ENCODE assay signal across 8 cellular contexts in the genomic region with DNA sequence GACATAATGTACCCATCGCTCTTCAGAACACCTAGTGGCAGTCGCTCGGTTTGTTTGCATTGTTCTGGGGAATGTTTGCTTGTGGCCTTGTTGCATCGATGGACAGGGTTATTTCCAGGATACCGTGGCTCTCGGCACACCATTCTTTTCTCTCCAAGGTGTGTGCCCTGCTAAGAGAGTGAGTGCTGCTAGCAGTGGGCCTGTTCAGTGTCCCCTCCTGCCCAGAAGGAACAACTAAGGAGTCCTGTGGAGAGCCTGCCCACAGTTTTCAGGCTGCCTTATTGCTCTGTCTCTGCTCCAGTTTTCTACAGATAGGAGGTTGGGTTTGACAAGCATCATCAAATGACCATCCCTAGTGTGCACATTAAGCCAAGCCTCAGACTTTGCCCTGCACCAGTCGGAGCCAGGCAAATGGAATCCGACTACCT. TPM values are rescaled to one million over a fixed set of nuclear protein-coding genes. Genes with fewer than 3 reads are reported as not detected.
A peak's percentile ranks its signal among the peaks of the same experiment; 100 is the strongest.
DNase-seq lines count a peak whose midpoint lies in the region; ATAC-seq and TF ChIP-seq lines count a peak whose summit lies in the region.

No MANE protein-coding gene starts in this region.

- WGBS in mammary epithelial cell (ENCODE audit: low coverage, missing lambda C conversion rate), result 42% methylated on average over 8 of the region's 8 CpGs

- H3K4me2 ChIP-seq in mammary epithelial cell (ENCODE audit: insufficient read depth, low read depth, low read length), result peak overlapping the region; percentile 86

- intact Hi-C loops in mammary epithelial cell (cut with micrococcal nuclease), result loop anchor here (5.0 kb wide), 1 partner anchor 49 kb away; no protein-coding TSS in a partner anchor

- in situ Hi-C loops in mammary epithelial cell (cut with MboI; ENCODE audit: low sequenced_read_pairs in 2 of 2), result no loop called here

- H3K27ac ChIP-seq in 22Rv1, result peak overlapping the region; percentile 68
- H3K27ac ChIP-seq in mammary epithelial cell (ENCODE audit: insufficient read depth, low read depth, low read length), result peak overlapping the region; percentile 80
- H3K27ac ChIP-seq in muscle layer of colon (ENCODE audit: low read depth, low read length), result peak overlapping the region; percentile 93

- H4K20me1 ChIP-seq in mammary epithelial cell (ENCODE audit: insufficient read depth, low read length), result no peaks in the 10 kb centered on the region

- H3K9ac ChIP-seq in mammary epithelial cell (ENCODE audit: insufficient read depth, low read length), result peak overlapping the region; percentile 96
- H3K9ac ChIP-seq in muscle layer of colon (ENCODE audit: low read length), result peak overlapping the region; percentile 98

- H2AFZ ChIP-seq in mammary epithelial cell (ENCODE audit: low read depth, low read length), result no peak overlapping the region

- H3K27me3 ChIP-seq in mammary epithelial cell (ENCODE audit: insufficient read depth, low read length), result no peaks in the 10 kb centered on the region
- H3K27me3 ChIP-seq in muscle layer of colon (ENCODE audit: control insufficient read depth in 1 of 2, insufficient read depth in 2 of 2, low read length in 2 of 2), result no peaks in the 10 kb centered on the region

- H3K4me3 ChIP-seq in HFF-Myc (replicated peaks; ENCODE audit: low read depth, low read length) (peak overlapping the region; percentile 65), mammary epithelial cell (replicated peaks in 1 of 3; ENCODE audit: insufficient read depth in 1 of 3, low read depth in 2 of 3, low read length in 3 of 3) (peak overlapping the region; percentile 76 to 98 (median 98)), muscle layer of colon (ENCODE audit: low read depth in 1 of 2, low read length in 2 of 2) (peak overlapping the region; percentile 78 to 91)

- CTCF ChIA-PET in mammary epithelial cell (lab: Charles Lee; ENCODE audit: low non-redundant PET), result no interaction called here

- TF ChIP-seq CTCF in 22Rv1 (IDR thresholded peaks at IDR 0.05), result no peak
- TF ChIP-seq CTCF in HFF-Myc (IDR thresholded peaks at IDR 0.05; ENCODE audit: low read depth, low read length, missing control alignments), result no peak
- no peak for TF ChIP-seq CTCF in mammary epithelial cell (conservative IDR thresholded peaks at IDR 0.05 in 1 of 2, IDR thresholded peaks at IDR 0.05 in 1 of 2; ENCODE audit: extremely low read depth in 1 of 2, insufficient read depth in 1 of 2, low read depth in 1 of 2, low read length in 2 of 2)

- H3K9me3 ChIP-seq in mammary epithelial cell (replicated peaks; ENCODE audit: insufficient read depth, low read length) (no peaks in the 10 kb centered on the region), muscle layer of colon (ENCODE audit: low read length) (no peaks in the 10 kb centered on the region)

- no peak for ATAC-seq in GM19467 (IDR thresholded peaks at IDR 0.05; ENCODE audit: unreplicated experiment)

- no peaks in the 10 kb centered on the region for H3K36me3 ChIP-seq in mammary epithelial cell (ENCODE audit: insufficient read depth, low read length)
- H3K36me3 ChIP-seq in muscle layer of colon (ENCODE audit: insufficient read depth, low read length), result peaks cover 4% of the 10 kb centered on the region

- H3K79me2 ChIP-seq in mammary epithelial cell (ENCODE audit: insufficient read depth, low read length), result peaks cover 57% of the 10 kb centered on the region

- peaks cover 5% of the 10 kb centered on the region for H3K4me1 ChIP-seq in mammary epithelial cell (ENCODE audit: insufficient read depth, low read length)
- H3K4me1 ChIP-seq in muscle layer of colon (ENCODE audit: insufficient read depth, low read length), result peaks cover 55% of the 10 kb centered on the region

- BruUV-seq in mammary epithelial cell (replicated peaks; lab: Mats Ljungman, UMichigan), result no TSS peak

- dilution Hi-C loops in mammary epithelial cell (cut with HindIII; ENCODE audit: low sequenced_read_pairs), result no loop called here

- DNase-seq in HFF-Myc (ENCODE audit: extremely low read depth, low read depth), result no peak
- DNase-seq in mammary epithelial cell, result no peak
- no peak for DNase-seq in effector CD4-positive, alpha-beta T cell
- DNase-seq in stimulated activated CD4-positive, alpha-beta T cell treated with anti-CD3 and anti-CD28 coated beads, Interleukin-4, amount 100 ng/mL, for 24 hours, result no peak
- no peak for DNase-seq in DMS79 treated with DMSO at 0.1 percent for 48 hours (lab: John Stamatoyannopoulos, UW)

RNA-seq across cellular contexts. Expression of a gene that starts 1.4 kb away (rescaled TPM):
- total RNA-seq in mammary epithelial cell, result 10 to 100 TPM; 13.2 to 14.0 TPM
- 5.2 TPM for polyA plus RNA-seq in mammary epithelial cell
- 19.6 TPM for polyA minus RNA-seq in mammary epithelial cell

RNA-seq across cellular contexts. Expression of a gene that starts 36.8 kb away (rescaled TPM):
- 10 to 100 TPM in 1 of 2 donors, 1 to 10 TPM in 1; 6.7 to 11.0 TPM for total RNA-seq in mammary epithelial cell
- polyA plus RNA-seq in mammary epithelial cell, result 3.2 TPM
- 6.0 TPM for polyA minus RNA-seq in mammary epithelial cell

RNA-seq across cellular contexts. Expression of a gene that starts 43.7 kb away (rescaled TPM):
- total RNA-seq in mammary epithelial cell, result 10 to 100 TPM; 11.2 to 18.0 TPM
- polyA plus RNA-seq in mammary epithelial cell, result 10.5 TPM
- polyA minus RNA-seq in mammary epithelial cell, result 11.1 TPM

RNA-seq across cellular contexts. Expression of a gene that starts 58.4 kb away (rescaled TPM):
- 1 to 10 TPM; 2.1 to 2.7 TPM for total RNA-seq in mammary epithelial cell
- 0.24 TPM for polyA plus RNA-seq in mammary epithelial cell
- not detected for polyA minus RNA-seq in mammary epithelial cell
